In the genomic region with DNA sequence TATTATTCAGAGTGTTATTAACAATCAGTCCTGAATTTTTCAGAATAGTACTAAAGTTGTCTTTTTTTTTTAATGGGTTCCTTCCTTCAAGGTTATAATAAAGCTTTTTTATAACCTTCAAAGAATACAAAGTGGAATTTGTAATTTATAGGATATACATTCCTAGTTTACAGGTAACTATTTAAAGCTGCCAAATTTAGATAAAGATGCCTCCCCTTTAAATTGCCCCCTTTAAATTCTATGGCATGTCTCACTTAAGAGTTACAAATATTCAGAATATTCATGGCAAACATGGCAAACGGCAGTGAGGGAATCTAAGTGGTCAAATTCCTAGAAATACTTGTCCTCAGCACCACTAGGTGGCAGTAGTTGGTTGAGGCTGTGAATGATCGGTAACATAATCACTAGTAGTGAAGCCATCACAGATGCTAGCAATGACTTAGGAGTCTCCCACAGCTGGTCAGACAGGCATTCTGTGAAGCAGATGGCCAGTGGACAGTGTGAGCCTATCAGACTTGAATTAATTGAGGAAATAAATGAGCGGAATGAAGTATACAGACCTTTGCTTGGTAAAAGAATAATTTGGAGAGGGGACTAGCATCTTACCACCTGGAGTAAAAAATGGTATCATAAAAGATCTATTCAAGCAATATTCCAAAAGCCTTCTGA, we compare ENCODE assay signal across 9 cellular contexts.
A peak's percentile ranks its signal among the peaks of the same experiment; 100 is the strongest.
DNase-seq lines count a peak whose midpoint lies in the region; ATAC-seq and TF ChIP-seq lines count a peak whose summit lies in the region.
"Had no signal": no experiment of that assay in that cellular context is flagged by ENCODE, and none has a peak within 500 bp of the region (broad histone marks: within the 10 kb centered on the region; RNA-seq: fewer than 3 reads in every experiment).

No MANE protein-coding gene starts in this region.

- DNase-seq in BJ (ENCODE audit: low read depth) (peak; percentile 33), NCI-H510A treated with DMSO at 0.1 percent for 48 hours (lab: John Stamatoyannopoulos, UW) (peak; percentile 66), dorsolateral prefrontal cortex (peak in 5 of 10 donors; percentile 49 to 67 (median 56)), lung microvascular endothelial cell (ENCODE audit: low read depth in 2 of 2) (peak; percentile 85 to 90)
- DNase-seq in activated CD4-positive, alpha-beta T cell treated with anti-CD3 and anti-CD28 coated beads for 36 hours: peak; percentile 65
- DNase-seq in stimulated activated CD8-positive, alpha-beta memory T cell treated with anti-CD3 and anti-CD28 coated beads, Interleukin-4, amount 100 ng/mL, for 48 hours: peak; percentile 58

- intact Hi-C loops in activated CD4-positive, alpha-beta T cell treated with anti-CD3 and anti-CD28 coated beads for 36 hours (cut with DNase I, micrococcal nuclease): loop anchor here (1.0 to 10.0 kb wide), 9 partner anchors 81 to 1124 kb away; no protein-coding TSS in a partner anchor
- intact Hi-C loops in dorsolateral prefrontal cortex (cut with DNase I): loop anchor here (2.0 to 10.0 kb wide), 9 partner anchors 89 to 741 kb away; a partner anchor contains a TSS

- no peak overlapping the region for H3K4me3 ChIP-seq in BJ (ENCODE audit: low read depth, low read length)
- H3K4me3 ChIP-seq in dorsolateral prefrontal cortex: peak overlapping the region in 1 of 59 donors; percentile 9

- H3K27me3 ChIP-seq in BJ (ENCODE audit: control insufficient read depth, insufficient read depth, low read length) (no peaks in the 10 kb centered on the region), dorsolateral prefrontal cortex (no peaks in the 10 kb centered on the region)

- peaks cover 11% of the 10 kb centered on the region for H3K36me3 ChIP-seq in BJ (ENCODE audit: control insufficient read depth, insufficient read depth, low read length)

- POLR2A ChIA-PET in BJ (lab: Charles Lee): no interaction called here
- POLR2A ChIA-PET in activated CD4-positive, alpha-beta T cell treated with anti-CD3 and anti-CD28 coated beads for 36 hours (lab: Charles Lee): no interaction called here

- H3K27ac Mint-ChIP-seq in activated CD4-positive, alpha-beta T cell treated with anti-CD3 and anti-CD28 coated beads for 36 hours: no peak overlapping the region
- H3K27ac Mint-ChIP-seq: IgD-negative memory B cell had no signal

- H3K4me3 Mint-ChIP-seq in activated CD4-positive, alpha-beta T cell treated with anti-CD3 and anti-CD28 coated beads for 36 hours: no peak overlapping the region
- H3K4me3 Mint-ChIP-seq: IgD-negative memory B cell had no signal

- H3K27me3 Mint-ChIP-seq in activated CD4-positive, alpha-beta T cell treated with anti-CD3 and anti-CD28 coated beads for 36 hours: no peaks in the 10 kb centered on the region
- H3K27me3 Mint-ChIP-seq: IgD-negative memory B cell had no signal

- H3K9me3 Mint-ChIP-seq in activated CD4-positive, alpha-beta T cell treated with anti-CD3 and anti-CD28 coated beads for 36 hours (ENCODE audit: low read depth): no peaks in the 10 kb centered on the region
- H3K9me3 Mint-ChIP-seq: IgD-negative memory B cell had no signal

- no peaks in the 10 kb centered on the region for H3K4me1 Mint-ChIP-seq in activated CD4-positive, alpha-beta T cell treated with anti-CD3 and anti-CD28 coated beads for 36 hours

- ATAC-seq in GM19043 (IDR thresholded peaks at IDR 0.05; ENCODE audit: low read depth, unreplicated experiment) (peak; percentile 66), HG03457 (IDR thresholded peaks at IDR 0.05; ENCODE audit: unreplicated experiment) (peak; percentile 67)
- peak; percentile 61 for ATAC-seq in activated CD4-positive, alpha-beta T cell treated with anti-CD3 and anti-CD28 coated beads for 36 hours

- TF ChIP-seq CTCF in BJ (IDR thresholded peaks at IDR 0.05; ENCODE audit: insufficient read depth, low read depth, low read length) (peak; percentile 75), dorsolateral prefrontal cortex (IDR thresholded peaks at IDR 0.05 in 54 of 56, conservative IDR thresholded peaks at IDR 0.05 in 2 of 56; ENCODE audit: low read depth in 1 of 56, partially characterized antibody in 56 of 56) (peak; percentile 56 to 92 (median 82))

- CTCF ChIA-PET in BJ (lab: Yijun Ruan, JAX): interaction anchor here (0.6 to 9.2 kb wide), 26 partner anchors 11 to 739 kb away, joined by 3 to 87 read pairs (median 4); a partner anchor contains a TSS
- CTCF ChIA-PET in activated CD4-positive, alpha-beta T cell treated with anti-CD3 and anti-CD28 coated beads for 36 hours (lab: Charles Lee): interaction anchor here (0.5 to 3.1 kb wide), 37 partner anchors 8 to 643 kb away, joined by 3 to 15 read pairs (median 4); a partner anchor contains a TSS

- H3K36me3 Mint-ChIP-seq in activated CD4-positive, alpha-beta T cell treated with anti-CD3 and anti-CD28 coated beads for 36 hours (ENCODE audit: low read depth): no peaks in the 10 kb centered on the region

- H3K27ac ChIP-seq in dorsolateral prefrontal cortex: peak overlapping the region in 1 of 59 donors; percentile 14
